In the genomic region with DNA sequence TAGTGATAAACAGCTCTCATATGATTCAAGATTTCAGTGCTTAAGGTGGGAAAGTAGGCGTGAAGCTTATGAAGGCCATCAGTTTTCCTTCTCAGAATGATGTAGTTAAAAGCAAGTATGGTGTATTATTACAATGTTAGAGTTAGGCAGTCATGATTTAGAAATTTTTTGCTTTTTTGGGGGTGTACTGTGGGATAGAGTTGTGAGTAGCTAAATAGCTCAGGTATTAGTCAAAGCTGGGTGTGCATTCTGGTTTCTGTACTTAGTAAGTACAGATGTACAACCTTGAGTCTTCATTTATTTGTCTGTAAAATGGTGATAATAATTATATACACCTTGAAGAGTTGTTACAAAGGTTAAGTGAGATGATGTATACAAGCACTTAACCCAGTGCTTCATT, we compare ENCODE assay signal across 22 cellular contexts. TPM values are rescaled to one million over a fixed set of nuclear protein-coding genes. Genes with fewer than 3 reads are reported as not detected.
A peak's percentile ranks its signal among the peaks of the same experiment; 100 is the strongest.
DNase-seq lines count a peak whose midpoint lies in the region; ATAC-seq and TF ChIP-seq lines count a peak whose summit lies in the region.
"Had no signal": no experiment of that assay in that cellular context is flagged by ENCODE, and none has a peak within 500 bp of the region (broad histone marks: within the 10 kb centered on the region; RNA-seq: fewer than 3 reads in every experiment).

No MANE protein-coding gene starts in this region.

- H3K27me3 Mint-ChIP-seq in MCF 10A (ENCODE audit: insufficient read depth, unreplicated experiment) (no peaks in the 10 kb centered on the region), T-helper 17 cell (no peaks in the 10 kb centered on the region)

- H2AFZ ChIP-seq in mammary epithelial cell (ENCODE audit: low read depth, low read length), result no peak overlapping the region
- H2AFZ ChIP-seq: GM23338 had no signal

- no peaks in the 10 kb centered on the region for H3K9me3 ChIP-seq in mammary epithelial cell (replicated peaks; ENCODE audit: insufficient read depth, low read length)
- H3K9me3 ChIP-seq in T-helper 17 cell (ENCODE audit: control insufficient read depth, low read length, poor library complexity, severe bottlenecking), result no peaks in the 10 kb centered on the region
- no peaks in the 10 kb centered on the region for H3K9me3 ChIP-seq in WERI-Rb-1 (ENCODE audit: severe bottlenecking)
- H3K9me3 ChIP-seq: MG63 had no signal

- POLR2A ChIA-PET in MCF 10A (lab: Yijun Ruan, JAX), result interaction anchor here (1.2 kb wide), 1 partner anchor 10 kb away, joined by 3 read pairs; no protein-coding TSS in a partner anchor

- H3K36me3 Mint-ChIP-seq in MCF 10A (ENCODE audit: insufficient read depth, unreplicated experiment), result peaks cover 27% of the 10 kb centered on the region
- H3K36me3 Mint-ChIP-seq in T-helper 17 cell (ENCODE audit: low read depth), result peaks cover 13% of the 10 kb centered on the region

- intact Hi-C loops in mammary epithelial cell (cut with micrococcal nuclease), result no loop called here
- intact Hi-C loops in MCF 10A (cut with micrococcal nuclease), result no loop called here
- intact Hi-C loops in posterior cingulate gyrus (cut with DNase I), result no loop called here

- H3K4me2 ChIP-seq in mammary epithelial cell (ENCODE audit: insufficient read depth, low read depth, low read length), result no peak overlapping the region
- H3K4me2 ChIP-seq: GM23338 had no signal

- H3K4me1 ChIP-seq in mammary epithelial cell (ENCODE audit: insufficient read depth, low read length), result peaks cover 5% of the 10 kb centered on the region

- no peak for TF ChIP-seq CTCF in mammary epithelial cell (conservative IDR thresholded peaks at IDR 0.05 in 1 of 2, IDR thresholded peaks at IDR 0.05 in 1 of 2; ENCODE audit: extremely low read depth in 1 of 2, insufficient read depth in 1 of 2, low read depth in 1 of 2, low read length in 2 of 2)
- no peak for TF ChIP-seq CTCF in MCF 10A (IDR thresholded peaks at IDR 0.05; ENCODE audit: unreplicated experiment)
- no peak for TF ChIP-seq CTCF in fibroblast of the aortic adventitia (IDR thresholded peaks at IDR 0.05; ENCODE audit: insufficient read depth, low read length)
- no peak for TF ChIP-seq CTCF in WERI-Rb-1 (IDR thresholded peaks at IDR 0.05; ENCODE audit: low read depth, low read length)

- dilution Hi-C loops in mammary epithelial cell (cut with HindIII; ENCODE audit: low sequenced_read_pairs), result no loop called here

- H3K27ac Mint-ChIP-seq in MCF 10A (ENCODE audit: low read depth, unreplicated experiment) (no peak overlapping the region), T-helper 17 cell (peak overlapping the region; percentile 17)
- H3K27ac Mint-ChIP-seq: GM23338 had no signal

- peaks cover 3% of the 10 kb centered on the region for H3K36me3 ChIP-seq in mammary epithelial cell (ENCODE audit: insufficient read depth, low read length)
- peaks cover 23% of the 10 kb centered on the region for H3K36me3 ChIP-seq in WERI-Rb-1

- H3K4me1 Mint-ChIP-seq in MCF 10A (ENCODE audit: insufficient read depth, unreplicated experiment) (peaks cover 13% of the 10 kb centered on the region), T-helper 17 cell (peaks cover 23% of the 10 kb centered on the region)
- H3K4me1 Mint-ChIP-seq: GM23338 had no signal

- BruUV-seq in mammary epithelial cell (replicated peaks; lab: Mats Ljungman, UMichigan) (no TSS peak), MCF 10A (replicated peaks; lab: Mats Ljungman, UMichigan) (no TSS peak)

- H3K27me3 ChIP-seq in mammary epithelial cell (ENCODE audit: insufficient read depth, low read length), result no peaks in the 10 kb centered on the region
- no peaks in the 10 kb centered on the region for H3K27me3 ChIP-seq in WERI-Rb-1 (ENCODE audit: insufficient read depth, low read depth, severe bottlenecking)
- H3K27me3 ChIP-seq: MG63 had no signal

- H3K4me3 Mint-ChIP-seq in MCF 10A (ENCODE audit: unreplicated experiment) (no peak overlapping the region), T-helper 17 cell (no peak overlapping the region)
- H3K4me3 Mint-ChIP-seq: GM23338 had no signal

- no peak for ATAC-seq in T-helper 17 cell
- ATAC-seq: GM23338, Panc1, Right ventricle myocardium inferior had no signal

- H3K79me2 ChIP-seq in mammary epithelial cell (ENCODE audit: insufficient read depth, low read length), result peaks cover 56% of the 10 kb centered on the region

- H3K27ac ChIP-seq in mammary epithelial cell (ENCODE audit: insufficient read depth, low read depth, low read length), result peak overlapping the region; percentile 34
- H3K27ac ChIP-seq in WERI-Rb-1, result no peak overlapping the region
- H3K27ac ChIP-seq: 22Rv1, C4-2B, SK-N-MC had no signal

- no peaks in the 10 kb centered on the region for H4K20me1 ChIP-seq in mammary epithelial cell (ENCODE audit: insufficient read depth, low read length)

- in situ Hi-C loops in mammary epithelial cell (cut with MboI; ENCODE audit: low sequenced_read_pairs in 2 of 2), result no loop called here

- DNase-seq in mammary epithelial cell (peak; percentile 47), MCF 10A (ENCODE audit: unreplicated experiment) (no peak), T-helper 17 cell (no peak), fibroblast of the aortic adventitia (ENCODE audit: low read depth) (peak; percentile 10), inferior parietal cortex (ENCODE audit: extremely low spot score) (no peak), posterior cingulate gyrus (no peak), WERI-Rb-1 (no peak), NCI-H1436 treated with DMSO at 0.1 percent for 48 hours (lab: John Stamatoyannopoulos, UW) (no peak)
- DNase-seq: DMS 273 treated with DMSO at 0.1 percent for 48 hours, KG1, MG63, NCI-H1092 treated with DMSO at 0.1 percent for 48 hours, NCI-H1694, NCI-H2107, NCI-H2227 treated with DMSO at 0.1 percent for 48 hours, NCI-H524 treated with DMSO at 0.1 percent for 48 hours had no signal

- CTCF ChIA-PET in mammary epithelial cell (lab: Charles Lee; ENCODE audit: low non-redundant PET), result no interaction called here
- CTCF ChIA-PET in MCF 10A (lab: Yijun Ruan, JAX), result interaction anchor here (0.9 to 7.3 kb wide), 2 partner anchors 16 to 52 kb away, joined by 3 to 57 read pairs; partner anchors contain the start of gene R3HCC1L

- H3K4me3 ChIP-seq in mammary epithelial cell (replicated peaks in 1 of 3; ENCODE audit: insufficient read depth in 1 of 3, low read depth in 2 of 3, low read length in 3 of 3) (no peak overlapping the region), fibroblast of the aortic adventitia (ENCODE audit: low read depth, low read length) (no peak overlapping the region), WERI-Rb-1 (ENCODE audit: low read depth, low read length) (no peak overlapping the region)
- H3K4me3 ChIP-seq: GM23338, MG63, SK-N-MC had no signal

- no peaks in the 10 kb centered on the region for H3K9me3 Mint-ChIP-seq in MCF 10A (ENCODE audit: unreplicated experiment)

- H3K9ac ChIP-seq in mammary epithelial cell (ENCODE audit: insufficient read depth, low read length), result no peak overlapping the region

- 91% methylated on average over 1 of the region's 1 CpG for WGBS in mammary epithelial cell (ENCODE audit: low coverage, missing lambda C conversion rate)

RNA-seq across cellular contexts. Expression of gene R3HCC1L, which starts 52.2 kb away (rescaled TPM):
- 10 to 100 TPM; 10.3 to 13.8 TPM for total RNA-seq in mammary epithelial cell
- 8.2 TPM for polyA plus RNA-seq in mammary epithelial cell
- polyA minus RNA-seq in mammary epithelial cell, result 24.7 TPM
- 10.7 and 12.2 TPM in 2 replicates for total RNA-seq in MCF 10A (2022)
- 10 to 100 TPM; 21.7 to 23.3 TPM for total RNA-seq in T-helper 17 cell
- 10.8 and 19.6 TPM in 2 replicates for total RNA-seq in fibroblast of the aortic adventitia (ENCODE audit: low replicate concordance)

Comparison
In these comparisons a context has a peak if more than half of its experiments do, and no peak if none do; other contexts are left out.
1. DNase-seq: peak in mammary epithelial cell (single experiment) and fibroblast of the aortic adventitia (single experiment); none in MCF 10A (single experiment), T-helper 17 cell (0 of 3), inferior parietal cortex (single experiment), posterior cingulate gyrus (0 of 10), WERI-Rb-1 (single experiment) and NCI-H1436 treated with DMSO at 0.1 percent for 48 hours (single experiment).